Comparison of ENCODE assay signal across 19 cellular contexts in the genomic region with DNA sequence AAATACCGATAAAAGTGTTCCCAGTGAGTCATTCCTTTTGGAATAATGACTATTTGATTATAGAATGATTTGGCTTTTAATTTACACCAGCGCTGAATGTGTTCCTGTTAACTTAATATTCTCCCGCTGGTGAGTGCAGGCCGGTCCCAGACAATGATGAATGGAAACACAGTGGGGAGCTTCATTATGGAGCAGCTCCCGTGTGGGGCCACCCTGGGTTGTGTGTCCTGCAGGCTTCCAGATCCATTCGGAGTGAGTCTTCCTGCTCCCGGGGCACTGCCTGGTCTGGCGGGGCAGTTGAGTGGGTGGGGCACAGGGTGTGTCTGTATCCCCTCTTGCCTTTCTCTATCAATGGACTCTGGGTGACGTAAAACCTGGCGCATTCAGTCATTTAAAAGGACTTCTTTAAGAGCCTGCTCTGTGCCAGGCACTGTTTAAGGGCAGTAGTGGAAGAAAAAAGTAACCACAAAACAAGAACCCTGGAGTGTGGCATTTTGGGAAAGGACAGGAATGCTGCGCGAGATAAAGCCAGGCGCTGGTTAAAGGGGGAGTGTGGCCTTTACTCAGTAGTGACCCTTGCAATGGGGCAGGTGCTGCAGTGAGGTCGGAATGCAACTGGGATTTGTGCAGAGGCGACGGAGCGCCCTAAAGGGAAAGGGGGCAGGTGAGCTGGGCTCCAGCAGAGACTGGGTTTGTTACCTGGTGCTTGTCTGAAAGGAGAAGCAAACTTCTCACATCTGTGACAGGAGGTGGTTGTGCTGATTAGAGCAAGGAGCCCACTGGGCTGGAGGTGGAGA.
"Had no signal": no experiment of that assay in that cellular context is flagged by ENCODE, and none has a peak within 500 bp of the region (broad histone marks: within the 10 kb centered on the region; RNA-seq: fewer than 3 reads in every experiment).

No MANE protein-coding gene starts in this region.

- H3K4me3 ChIP-seq: coronary artery, heart right ventricle, upper lobe of right lung had no signal

- ATAC-seq: activated CD4-positive, CD25-positive, alpha-beta regulatory T cell treated with anti-CD3 and anti-CD28 coated beads, Interleukin-2, amount 50 U/mL, for 24 hours; activated T-cell treated with anti-CD3 and anti-CD28 coated beads, Interleukin-2, amount 50 U/mL, for 72 hours; heart right ventricle; natural killer cell; sciatic nerve; stimulated activated naive B cell treated with anti-CD40 and anti-IgM and Interleukin-4, amounts not matched to agents 10 μg/mL and 1 μg/mL and 100 μg/mL, for 72 hours; upper lobe of right lung had no signal

- H3K4me1 ChIP-seq: heart right ventricle, parathyroid adenoma, upper lobe of right lung had no signal

- H3K27me3 ChIP-seq: brain microvascular endothelial cell, neutrophil, upper lobe of right lung had no signal

- H3K36me3 ChIP-seq: brain microvascular endothelial cell, heart right ventricle, neutrophil, upper lobe of right lung had no signal

- H3K9me3 ChIP-seq: heart right ventricle, neutrophil, upper lobe of right lung had no signal

- DNase-seq: activated CD4-positive, alpha-beta T cell treated with anti-CD3 and anti-CD28 coated beads, Interleukin-2, amount 10 ng/mL, durations not matched to agents 7 days and 5 days; activated CD8-positive, alpha-beta memory T cell treated with anti-CD3 and anti-CD28 coated beads for 24 hours; activated CD8-positive, alpha-beta memory T cell treated with anti-CD3 and anti-CD28 coated beads, Interleukin-2, amount 50 U/mL, for 48 hours; activated effector memory CD4-positive, alpha-beta T cell treated with anti-CD3 and anti-CD28 coated beads, Interleukin-2, amount 50 U/mL, for 16 hours; activated naive CD4-positive, alpha-beta T cell treated with anti-CD3 and anti-CD28 coated beads, Interleukin-2, amount 50 U/mL, for 16 hours; activated T-cell treated with anti-CD3 and anti-CD28 coated beads, Interleukin-2, amount 50 U/mL, for 72 hours; aorta; brain microvascular endothelial cell; heart right ventricle; mesenchymal stem cell; natural killer cell; stimulated activated CD4-positive, alpha-beta T cell treated with anti-CD3 and anti-CD28 coated beads, Interleukin-4, amount 100 ng/mL, for 4 hours; stimulated activated naive B cell treated with anti-CD40 and anti-IgM and Interleukin-4, amounts not matched to agents 10 μg/mL and 1 μg/mL and 100 μg/mL, for 72 hours; upper lobe of right lung had no signal

- H3K27ac ChIP-seq: brain microvascular endothelial cell, coronary artery, heart right ventricle, neutrophil, parathyroid adenoma, upper lobe of right lung had no signal
